ENCODE assay signal across 15 cellular contexts in genomic region chr5:57258052-57258451, GRCh38.
"Had no signal": no experiment of that assay in that cellular context is flagged by ENCODE, and none has a peak within 500 bp of the region (broad histone marks: within the 10 kb centered on the region; RNA-seq: fewer than 3 reads in every experiment).

No MANE protein-coding gene starts in this region.

- ATAC-seq: foreskin keratinocyte, left colon, mucosa of descending colon, upper lobe of right lung had no signal

- H3K4me3 ChIP-seq: esophagus muscularis mucosa, lung, mucosa of descending colon, ovary, SJCRH30, testis, upper lobe of right lung had no signal

- H3K4me3 Mint-ChIP-seq: immature natural killer cell, nephron progenitor cell had no signal

- H3K9me3 Mint-ChIP-seq: immature natural killer cell, nephron progenitor cell had no signal

- H3K27ac Mint-ChIP-seq: nephron progenitor cell had no signal

- DNase-seq: activated CD4-positive, alpha-beta T cell treated with anti-CD3 and anti-CD28 coated beads for 4 hours; foreskin keratinocyte; immature natural killer cell; left colon; mucosa of descending colon; nephron progenitor cell; ovary; SJCRH30; stimulated activated CD4-positive, alpha-beta T cell treated with anti-CD3 and anti-CD28 coated beads, Interleukin-12 subunit alpha, Interleukin-12 subunit beta, amount 100 ng/mL, for 4 hours; stimulated activated naive CD4-positive, alpha-beta T cell treated with Interleukin-2 at 50 U/mL for 16 hours; T-helper 9 cell; testis; upper lobe of right lung had no signal
